In genomic region chr11:44565008-44565745, GRCh38 we compare ENCODE assay signal across 8 cellular contexts. TPM values are rescaled to one million over a fixed set of nuclear protein-coding genes. Genes with fewer than 3 reads are reported as not detected.
A peak's percentile ranks its signal among the peaks of the same experiment; 100 is the strongest.
DNase-seq lines count a peak whose midpoint lies in the region; ATAC-seq and TF ChIP-seq lines count a peak whose summit lies in the region.

A gene with protein sequence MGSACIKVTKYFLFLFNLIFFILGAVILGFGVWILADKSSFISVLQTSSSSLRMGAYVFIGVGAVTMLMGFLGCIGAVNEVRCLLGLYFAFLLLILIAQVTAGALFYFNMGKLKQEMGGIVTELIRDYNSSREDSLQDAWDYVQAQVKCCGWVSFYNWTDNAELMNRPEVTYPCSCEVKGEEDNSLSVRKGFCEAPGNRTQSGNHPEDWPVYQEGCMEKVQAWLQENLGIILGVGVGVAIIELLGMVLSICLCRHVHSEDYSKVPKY (plus strand): TSS chr11:44565663. CDS start chr11:44594663, 29,000 bp downstream.

- H3K27ac Mint-ChIP-seq in activated naive CD4-positive, alpha-beta T cell treated with anti-CD3 and anti-CD28 coated beads, Interleukin-2, amount 50 U/mL, for 72 hours: peak within 1 kb of the TSS; percentile 92 to 93

- H3K36me3 Mint-ChIP-seq in activated naive CD4-positive, alpha-beta T cell treated with anti-CD3 and anti-CD28 coated beads, Interleukin-2, amount 50 U/mL, for 72 hours: peaks cover 31 to 34% of the 10 kb centered on the region in 2 donors

- ATAC-seq in HG02610 (IDR thresholded peaks at IDR 0.05; ENCODE audit: unreplicated experiment): peak; percentile 74
- ATAC-seq in activated naive CD4-positive, alpha-beta T cell treated with anti-CD3 and anti-CD28 coated beads, Interleukin-2, amount 50 U/mL, for 72 hours: peak; percentile 68 to 86
- peak; percentile 81 for ATAC-seq in thoracic aorta (ENCODE audit: insufficient number of reproducible peaks, low FRiP score, low read depth)

- H3K4me3 ChIP-seq in osteoblast (ENCODE audit: insufficient read depth, low read length): peak within 1 kb of the TSS; percentile 75
- peak within 1 kb of the TSS; percentile 75 for H3K4me3 ChIP-seq in thoracic aorta

- TF ChIP-seq POLR2A in GM10847 (IDR thresholded peaks at IDR 0.05; ENCODE audit: extremely low read depth, insufficient read length): peak; percentile 92

- H4K20me1 ChIP-seq in osteoblast (ENCODE audit: insufficient read depth, low read length): no peaks in the 10 kb centered on the region

- no peaks in the 10 kb centered on the region for H3K36me3 ChIP-seq in osteoblast (ENCODE audit: insufficient read depth, low read length)
- no peaks in the 10 kb centered on the region for H3K36me3 ChIP-seq in thoracic aorta

- H3K9me3 ChIP-seq in osteoblast (ENCODE audit: low read depth, low read length) (no peaks in the 10 kb centered on the region), thoracic aorta (no peaks in the 10 kb centered on the region)

- H3K9me3 Mint-ChIP-seq in activated naive CD4-positive, alpha-beta T cell treated with anti-CD3 and anti-CD28 coated beads, Interleukin-2, amount 50 U/mL, for 72 hours: no peaks in the 10 kb centered on the region

- peak; percentile 98 for DNase-seq in NCI-H1092 (lab: John Stamatoyannopoulos, UW)
- DNase-seq in SKM-1 (lab: John Stamatoyannopoulos, UW; ENCODE audit: unreplicated experiment): peak; percentile 96
- DNase-seq in activated naive CD4-positive, alpha-beta T cell treated with anti-CD3 and anti-CD28 coated beads, Interleukin-2, amount 50 U/mL, for 72 hours (ENCODE audit: low spot score in 2 of 2): peak; percentile 98 to 100
- peak; percentile 99 for DNase-seq in glomerular visceral epithelial cell (ENCODE audit: extremely low spot score)
- peak; percentile 99 for DNase-seq in osteoblast (ENCODE audit: insufficient read length, low spot score, missing footprints)
- peak; percentile 100 for DNase-seq in thoracic aorta (ENCODE audit: low spot score)

- H3K4me1 ChIP-seq in osteoblast (ENCODE audit: insufficient read depth, low read length) (peaks cover 56% of the 10 kb centered on the region), thoracic aorta (ENCODE audit: control insufficient read depth in 1 of 2, low read depth in 2 of 2) (peaks cover 30 to 54% of the 10 kb centered on the region in 2 donors)

- peak within 1 kb of the TSS; percentile 92 for H2AFZ ChIP-seq in osteoblast (ENCODE audit: low read length)

- H3K79me2 ChIP-seq in osteoblast (ENCODE audit: insufficient read depth, low read length): peaks cover 22% of the 10 kb centered on the region

- H3K4me2 ChIP-seq in osteoblast (ENCODE audit: insufficient read depth, low read length): peak within 1 kb of the TSS; percentile 91

- TF ChIP-seq CTCF in osteoblast (IDR thresholded peaks at IDR 0.05; ENCODE audit: extremely low read depth, low read depth, low read length) (peak; percentile 8), thoracic aorta (IDR thresholded peaks at IDR 0.05) (peak; percentile 59)

- H3K27ac ChIP-seq in osteoblast (ENCODE audit: low read depth, low read length) (peak within 1 kb of the TSS; percentile 99), thoracic aorta (peak within 1 kb of the TSS; percentile 98 to 99)

- H3K27me3 ChIP-seq in osteoblast (ENCODE audit: insufficient read depth, low read length): no peaks in the 10 kb centered on the region
- H3K27me3 ChIP-seq in thoracic aorta (replicated peaks; ENCODE audit: insufficient read depth): no peaks in the 10 kb centered on the region

RNA-seq across cellular contexts. Expression of the gene that starts here (rescaled TPM):
- 100 to 1,000 TPM; 270 to 324 TPM for total RNA-seq in activated naive CD4-positive, alpha-beta T cell treated with anti-CD3 and anti-CD28 coated beads, Interleukin-2, amount 50 U/mL, for 72 hours
- 14.7 and 23.2 TPM in 2 replicates for total RNA-seq in osteoblast
- 10 to 100 TPM; 15.4 to 23.4 TPM for total RNA-seq in thoracic aorta

Comparison
In these comparisons a context has a peak if more than half of its experiments do, and no peak if none do; other contexts are left out.
1. Peak in every context shown above with its lines: DNase-seq, ATAC-seq, H3K4me3 ChIP-seq and H3K27ac ChIP-seq.
2. RNA of the gene that starts here (total RNA-seq): 270 to 324 TPM in activated naive CD4-positive, alpha-beta T cell treated with anti-CD3 and anti-CD28 coated beads, Interleukin-2, amount 50 U/mL, for 72 hours; 15.4 to 23.4 TPM in thoracic aorta and 14.7 to 23.2 TPM in osteoblast; every median in the first group is over 10 times any median in the second.